Comparison of ENCODE assay signal across 17 cellular contexts in genomic region chr13:31503626-31504025, GRCh38.
A peak's percentile ranks its signal among the peaks of the same experiment; 100 is the strongest.
DNase-seq lines count a peak whose midpoint lies in the region; ATAC-seq and TF ChIP-seq lines count a peak whose summit lies in the region.
"Had no signal": no experiment of that assay in that cellular context is flagged by ENCODE, and none has a peak within 500 bp of the region (broad histone marks: within the 10 kb centered on the region; RNA-seq: fewer than 3 reads in every experiment).

No MANE protein-coding gene starts in this region.

- no peak overlapping the region for H3K56ac ChIP-seq in mesendoderm (ENCODE audit: low read length)

- H3K23ac ChIP-seq in mesendoderm (ENCODE audit: low read length): no peak overlapping the region

- no peak overlapping the region for H2BK15ac ChIP-seq in mesendoderm (replicated peaks; ENCODE audit: low read depth)

- H3K27me3 ChIP-seq in HUES6 (ENCODE audit: control insufficient read depth, insufficient read depth, low read length) (no peaks in the 10 kb centered on the region), endodermal cell (ENCODE audit: control insufficient read depth, insufficient read depth, low read length, poor library complexity, severe bottlenecking) (no peaks in the 10 kb centered on the region), mesendoderm (ENCODE audit: insufficient read depth, low read length, poor library complexity) (no peaks in the 10 kb centered on the region), prostate gland (replicated peaks; ENCODE audit: insufficient read depth) (no peaks in the 10 kb centered on the region)
- H3K27me3 ChIP-seq: BLaER1 treated with 17β-estradiol and CSF1 and Interleukin-3, amounts not matched to agents 10 nM and 100 nM had no signal

- peaks cover 21% of the 10 kb centered on the region for H3K9me3 Mint-ChIP-seq in endodermal cell

- no peak overlapping the region for H2BK120ac ChIP-seq in mesendoderm (ENCODE audit: low read depth, low read length)

- no peak overlapping the region for H2BK5ac ChIP-seq in mesendoderm (ENCODE audit: low read length)

- no peak for TF ChIP-seq POLR2A in prostate gland (IDR thresholded peaks at IDR 0.05)

- H3K4me3 ChIP-seq in HUES6 (ENCODE audit: low read depth, low read length): no peak overlapping the region
- peak overlapping the region; percentile 51 for H3K4me3 ChIP-seq in endodermal cell (ENCODE audit: low read length)
- H3K4me3 ChIP-seq in mesendoderm (ENCODE audit: low read length): no peak overlapping the region
- no peak overlapping the region for H3K4me3 ChIP-seq in prostate gland
- H3K4me3 ChIP-seq: A549; BLaER1 treated with 17β-estradiol and CSF1 and Interleukin-3, amounts not matched to agents 10 nM and 100 nM had no signal

- no peak overlapping the region for H3K27ac Mint-ChIP-seq in endodermal cell
- H3K27ac Mint-ChIP-seq: B cell; CD4-positive, alpha-beta T cell; CD8-positive, alpha-beta T cell had no signal

- peaks cover 5% of the 10 kb centered on the region for H3K4me1 Mint-ChIP-seq in endodermal cell
- H3K4me1 Mint-ChIP-seq: B cell had no signal

- ATAC-seq in HG03571 (IDR thresholded peaks at IDR 0.05; ENCODE audit: unreplicated experiment): no peak
- ATAC-seq: A549; CD8-positive, alpha-beta T cell had no signal

- no peak overlapping the region for H3K4me2 ChIP-seq in mesendoderm (ENCODE audit: low read length)
- H3K4me2 ChIP-seq: A549; BLaER1 treated with 17β-estradiol and CSF1 and Interleukin-3, amounts not matched to agents 10 nM and 100 nM had no signal

- intact Hi-C loops in prostate gland (cut with DNase I): no loop called here

- TF ChIP-seq CTCF in endodermal cell (conservative IDR thresholded peaks at IDR 0.05): no peak
- TF ChIP-seq CTCF in prostate gland (IDR thresholded peaks at IDR 0.05): no peak

- no peak overlapping the region for H4K5ac ChIP-seq in mesendoderm (ENCODE audit: low read length)

- peaks cover 6% of the 10 kb centered on the region; the same call in 1 of the 2 replicates for H3K9me3 ChIP-seq in HUES6 (ENCODE audit: control insufficient read depth, insufficient read depth, low read depth, low read length)
- H3K9me3 ChIP-seq in endodermal cell (ENCODE audit: control insufficient read depth, low read length): peaks cover 64% of the 10 kb centered on the region
- H3K9me3 ChIP-seq in prostate gland: no peaks in the 10 kb centered on the region
- H3K9me3 ChIP-seq: A549 had no signal

- H3K27ac ChIP-seq in HUES6 (ENCODE audit: low read depth, low read length): no peak overlapping the region
- H3K27ac ChIP-seq in endodermal cell (ENCODE audit: low read depth, low read length): no peak overlapping the region
- H3K27ac ChIP-seq in mesendoderm (ENCODE audit: low read depth, low read length): peak overlapping the region; percentile 60
- H3K27ac ChIP-seq in prostate gland: no peak overlapping the region
- H3K27ac ChIP-seq: 22Rv1; A549; BLaER1 treated with 17β-estradiol and CSF1 and Interleukin-3, amounts not matched to agents 10 nM and 100 nM; C4-2B had no signal

- no peak overlapping the region for H4K8ac ChIP-seq in mesendoderm (ENCODE audit: low read depth, low read length)

- no peak overlapping the region for H3K4me3 Mint-ChIP-seq in endodermal cell
- H3K4me3 Mint-ChIP-seq: B cell; CD4-positive, alpha-beta T cell; CD8-positive, alpha-beta T cell had no signal

- no peaks in the 10 kb centered on the region for H3K79me2 ChIP-seq in mesendoderm (ENCODE audit: control insufficient read depth, insufficient read depth, low read length)

- H3K18ac ChIP-seq in mesendoderm (ENCODE audit: low read length): peak overlapping the region; percentile 39

- no peak overlapping the region for H3K4ac ChIP-seq in mesendoderm (ENCODE audit: low read depth, low read length)

- H3K36me3 Mint-ChIP-seq in endodermal cell (ENCODE audit: low read depth): no peaks in the 10 kb centered on the region
- H3K36me3 Mint-ChIP-seq: CD8-positive, alpha-beta T cell had no signal

- H3K9ac ChIP-seq in HUES6 (ENCODE audit: low read length): peak overlapping the region; percentile 26
- no peak overlapping the region for H3K9ac ChIP-seq in endodermal cell (ENCODE audit: extremely low read depth, low read length, poor library complexity, severe bottlenecking)
- no peak overlapping the region for H3K9ac ChIP-seq in mesendoderm (ENCODE audit: low read length)
- H3K9ac ChIP-seq: BLaER1 treated with 17β-estradiol and CSF1 and Interleukin-3, amounts not matched to agents 10 nM and 100 nM had no signal

- WGBS in endodermal cell (ENCODE audit: insufficient coverage in 1 of 2, insufficient read length in 1 of 2), 2 experiments: 67 to 90% methylated on average over 2 to 3 of the region's 3 CpGs
- no CpG with 5 or more reads among the region's 3 CpGs for WGBS in mesendoderm (ENCODE audit: extremely low coverage, insufficient coverage, low lambda C conversion rate)
- WGBS in prostate gland: 61% methylated on average over 3 of the region's 3 CpGs

- DNase-seq in endodermal cell (no peak), mesendoderm (peak; percentile 72), prostate gland (ENCODE audit: low spot score) (no peak)
- DNase-seq: AML-193; Caco-2; Calu3; CD4-positive, alpha-beta T cell; CD8-positive, alpha-beta T cell; DMS79 treated with DMSO at 0.1 percent for 48 hours; GF-D8 had no signal

- no peaks in the 10 kb centered on the region for H3K79me1 ChIP-seq in mesendoderm (ENCODE audit: low read length)

- H3K27me3 Mint-ChIP-seq in endodermal cell (ENCODE audit: insufficient read depth): no peaks in the 10 kb centered on the region
- H3K27me3 Mint-ChIP-seq: B cell; CD4-positive, alpha-beta T cell had no signal

- H3K4me1 ChIP-seq in HUES6 (ENCODE audit: control insufficient read depth, insufficient read depth, low read length): no peaks in the 10 kb centered on the region
- H3K4me1 ChIP-seq in endodermal cell (ENCODE audit: control insufficient read depth, insufficient read depth, low read length): peaks cover 4% of the 10 kb centered on the region
- H3K4me1 ChIP-seq in mesendoderm (ENCODE audit: control insufficient read depth, low read depth, low read length): no peaks in the 10 kb centered on the region
- H3K4me1 ChIP-seq in prostate gland (replicated peaks): no peaks in the 10 kb centered on the region
- H3K4me1 ChIP-seq: A549; BLaER1 treated with 17β-estradiol and CSF1 and Interleukin-3, amounts not matched to agents 10 nM and 100 nM; Caco-2 had no signal

- no peak overlapping the region for H2AK5ac ChIP-seq in mesendoderm (ENCODE audit: low read length)

- no peaks in the 10 kb centered on the region for H3K36me3 ChIP-seq in HUES6 (ENCODE audit: control insufficient read depth, insufficient read depth, low read length)
- H3K36me3 ChIP-seq in endodermal cell (ENCODE audit: control insufficient read depth, insufficient read depth, low read length): no peaks in the 10 kb centered on the region
- H3K36me3 ChIP-seq in mesendoderm (ENCODE audit: control insufficient read depth, insufficient read depth, low read length): no peaks in the 10 kb centered on the region
- no peaks in the 10 kb centered on the region for H3K36me3 ChIP-seq in prostate gland
- H3K36me3 ChIP-seq: BLaER1 treated with 17β-estradiol and CSF1 and Interleukin-3, amounts not matched to agents 10 nM and 100 nM had no signal
